Comparison of ENCODE assay signal across 17 cellular contexts in the genomic region with DNA sequence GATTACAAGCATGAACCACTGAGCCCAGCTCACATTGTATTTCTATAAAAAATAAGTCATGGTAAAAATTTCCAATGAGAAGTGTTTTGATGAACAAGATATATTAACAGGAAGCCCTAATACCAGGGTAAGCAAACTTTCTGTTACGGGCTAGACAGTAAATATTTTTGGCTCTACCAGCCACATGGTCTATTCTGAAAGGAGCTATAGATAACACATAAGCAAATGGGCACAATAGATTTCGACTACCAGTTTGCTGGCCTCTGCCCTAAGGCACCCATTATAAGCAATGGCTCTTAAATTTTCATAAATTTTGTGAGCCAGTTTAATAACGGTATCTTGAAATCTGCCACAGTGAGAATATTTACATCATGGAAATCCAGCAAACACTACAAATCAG. TPM values are rescaled to one million over a fixed set of nuclear protein-coding genes. Genes with fewer than 3 reads are reported as not detected.
A peak's percentile ranks its signal among the peaks of the same experiment; 100 is the strongest.
DNase-seq lines count a peak whose midpoint lies in the region; ATAC-seq and TF ChIP-seq lines count a peak whose summit lies in the region.
"Had no signal": no experiment of that assay in that cellular context is flagged by ENCODE, and none has a peak within 500 bp of the region (broad histone marks: within the 10 kb centered on the region; RNA-seq: fewer than 3 reads in every experiment).

No MANE protein-coding gene starts in this region.

- no peak overlapping the region for H3K27ac ChIP-seq in CD4-positive, alpha-beta memory T cell (ENCODE audit: low read depth, low read length)
- H3K27ac ChIP-seq in OCI-LY7 (ENCODE audit: low read depth, low read length, poor library complexity, severe bottlenecking) (peak overlapping the region; percentile 82), esophagus squamous epithelium (no peak overlapping the region), colonic mucosa (no peak overlapping the region)
- H3K27ac ChIP-seq: GM23248, VCaP had no signal

- no TSS peak for BruUV-seq in OCI-LY7 (replicated peaks; lab: Mats Ljungman, UMichigan)

- no peak for TF ChIP-seq POLR2A in esophagus squamous epithelium (IDR thresholded peaks at IDR 0.05)

- peaks cover 0 to 8% of the 10 kb centered on the region in 2 donors for H3K36me3 Mint-ChIP-seq in CD4-positive, alpha-beta memory T cell

- H3K4me2 ChIP-seq in OCI-LY7 (ENCODE audit: low read length): peak overlapping the region; percentile 90

- CTCF ChIA-PET in CD4-positive, alpha-beta memory T cell (lab: Charles Lee; ENCODE audit: partially characterized antibody): interaction anchor here (1.7 to 2.7 kb wide), 2 partner anchors 8 to 79 kb away, joined by 4 to 8 read pairs; a partner anchor contains a TSS
- CTCF ChIA-PET in OCI-LY7 (lab: Charles Lee; ENCODE audit: unreplicated experiment): interaction anchor here (0.5 kb wide), 1 partner anchor 69 kb away, joined by 3 read pairs; no protein-coding TSS in a partner anchor

- no peaks in the 10 kb centered on the region for H3K27me3 Mint-ChIP-seq in CD4-positive, alpha-beta memory T cell

- peaks cover 44 to 79% (median 63%) of the 10 kb centered on the region in 4 donors for H3K4me1 Mint-ChIP-seq in CD4-positive, alpha-beta memory T cell

- H3K36me3 ChIP-seq in CD4-positive, alpha-beta memory T cell (ENCODE audit: insufficient read depth, low read length): no peaks in the 10 kb centered on the region
- H3K36me3 ChIP-seq in OCI-LY7 (ENCODE audit: insufficient read depth, low read length) (peaks cover 33% of the 10 kb centered on the region), esophagus squamous epithelium (no peaks in the 10 kb centered on the region), colonic mucosa (no peaks in the 10 kb centered on the region)
- H3K36me3 ChIP-seq: gastrocnemius medialis, sigmoid colon had no signal

- no peaks in the 10 kb centered on the region for H3K9me2 ChIP-seq in OCI-LY7 (ENCODE audit: insufficient read depth, low read length)

- no peaks in the 10 kb centered on the region for H3K9me3 ChIP-seq in CD4-positive, alpha-beta memory T cell (ENCODE audit: control insufficient read depth in 1 of 2, low read length in 2 of 2)
- H3K9me3 ChIP-seq in OCI-LY7 (ENCODE audit: low read length) (peaks cover 9% of the 10 kb centered on the region; the same call in 1 of the 2 replicates), esophagus squamous epithelium (no peaks in the 10 kb centered on the region), colonic mucosa (no peaks in the 10 kb centered on the region)
- H3K9me3 ChIP-seq: gastrocnemius medialis, sigmoid colon had no signal

- H4K20me1 ChIP-seq in OCI-LY7 (ENCODE audit: insufficient read depth, low read length): peaks cover 34% of the 10 kb centered on the region; the same call in 1 of the 2 replicates

- H2AFZ ChIP-seq in OCI-LY7 (ENCODE audit: low read length): no peak overlapping the region
- H2AFZ ChIP-seq: GM23248 had no signal

- H3K4me3 Mint-ChIP-seq in CD4-positive, alpha-beta memory T cell: peak overlapping the region in 6 of 8 donors; percentile 15 to 71 (median 43)
- H3K4me3 Mint-ChIP-seq: nephron progenitor cell had no signal

- no peaks in the 10 kb centered on the region for H3K9me3 Mint-ChIP-seq in CD4-positive, alpha-beta memory T cell
- H3K9me3 Mint-ChIP-seq: nephron progenitor cell had no signal

- DNase-seq in CD4-positive, alpha-beta memory T cell: no peak
- DNase-seq in OCI-LY7 (ENCODE audit: low spot score) (peak; percentile 29), esophagus squamous epithelium (lab: John Stamatoyannopoulos, UW) (no peak), foreskin fibroblast (no peak), colonic mucosa (no peak), NCI-H2171 treated with DMSO at 0.1 percent for 48 hours (lab: John Stamatoyannopoulos, UW) (no peak)
- DNase-seq: effector memory CD4-positive, alpha-beta T cell; gastrocnemius medialis; GM23248; Kasumi-1; NCI-H2081 treated with DMSO at 0.1 percent for 48 hours; nephron progenitor cell; sigmoid colon had no signal

- intact Hi-C loops in CD4-positive, alpha-beta memory T cell (cut with micrococcal nuclease): no loop called here
- intact Hi-C loops in OCI-LY7 (cut with micrococcal nuclease; ENCODE audit: unreplicated experiment) (no loop called here), esophagus squamous epithelium (cut with DNase I) (no loop called here), colonic mucosa (cut with DNase I) (no loop called here)

- peaks cover 88% of the 10 kb centered on the region for H3K4me1 ChIP-seq in CD4-positive, alpha-beta memory T cell (ENCODE audit: insufficient read depth, low read length)
- H3K4me1 ChIP-seq in OCI-LY7 (ENCODE audit: insufficient read depth, low read length, poor library complexity, severe bottlenecking) (peaks cover 96% of the 10 kb centered on the region), esophagus squamous epithelium (peaks cover 0 to 82% (median 10%) of the 10 kb centered on the region in 3 donors), colonic mucosa (peaks cover 4% of the 10 kb centered on the region)

- TF ChIP-seq CTCF in OCI-LY7 (conservative IDR thresholded peaks at IDR 0.05; ENCODE audit: low read length): no peak
- TF ChIP-seq CTCF in esophagus squamous epithelium (IDR thresholded peaks at IDR 0.05): no peak
- TF ChIP-seq CTCF in foreskin fibroblast (IDR thresholded peaks at IDR 0.05; ENCODE audit: low read depth, low read length): no peak
- TF ChIP-seq CTCF in colonic mucosa (IDR thresholded peaks at IDR 0.05): no peak

- peak overlapping the region in 3 of 7 donors; percentile 1 to 40 (median 30) for H3K27ac Mint-ChIP-seq in CD4-positive, alpha-beta memory T cell

- peaks cover 100% of the 10 kb centered on the region for H3K79me2 ChIP-seq in OCI-LY7 (ENCODE audit: insufficient read depth, low read depth, low read length)

- POLR2A ChIA-PET in CD4-positive, alpha-beta memory T cell (lab: Charles Lee; ENCODE audit: partially characterized antibody): interaction anchor here (1.0 to 2.1 kb wide), 2 partner anchors 9 to 13 kb away, joined by 3 to 13 read pairs; a partner anchor contains a TSS
- POLR2A ChIA-PET in OCI-LY7 (lab: Charles Lee): interaction anchor here (0.6 to 6.5 kb wide), 15 partner anchors 8 to 1090 kb away, joined by 3 to 41 read pairs (median 4); a partner anchor contains a TSS

- no peaks in the 10 kb centered on the region for H3K27me3 ChIP-seq in CD4-positive, alpha-beta memory T cell (ENCODE audit: insufficient read depth, low read length)
- H3K27me3 ChIP-seq in esophagus squamous epithelium (no peaks in the 10 kb centered on the region), colonic mucosa (no peaks in the 10 kb centered on the region)
- H3K27me3 ChIP-seq: gastrocnemius medialis, sigmoid colon had no signal

- no peak overlapping the region for H3K9ac ChIP-seq in colonic mucosa (ENCODE audit: low read depth in 2 of 2, low read length in 2 of 2)
- H3K9ac ChIP-seq: GM23248 had no signal

- ATAC-seq in GM18870 (IDR thresholded peaks at IDR 0.05; ENCODE audit: unreplicated experiment) (peak; percentile 40), HG02763 (IDR thresholded peaks at IDR 0.05; ENCODE audit: unreplicated experiment) (peak; percentile 54)
- ATAC-seq: gastrocnemius medialis, SK-N-SH treated with all-trans-retinoic acid at 6 μM for 48 hours had no signal

- 66 to 85% methylated on average over 3 of the region's 3 CpGs for WGBS in esophagus squamous epithelium, 2 donors

- H3K4me3 ChIP-seq in CD4-positive, alpha-beta memory T cell (ENCODE audit: low read length in 2 of 2): no peak overlapping the region
- peak overlapping the region; percentile 57 for H3K4me3 ChIP-seq in OCI-LY7 (ENCODE audit: low read depth, low read length, poor library complexity, severe bottlenecking)
- H3K4me3 ChIP-seq in esophagus squamous epithelium: no peak overlapping the region
- H3K4me3 ChIP-seq in foreskin fibroblast (ENCODE audit: low read depth in 1 of 2, low read length in 2 of 2): no peak overlapping the region
- no peak overlapping the region for H3K4me3 ChIP-seq in colonic mucosa
- H3K4me3 ChIP-seq: GM23248, sigmoid colon had no signal

RNA-seq across cellular contexts. Expression of a gene that starts 8.1 kb away (rescaled TPM):
- 100 to 1,000 TPM; 106 to 122 TPM for total RNA-seq in CD4-positive, alpha-beta memory T cell
- polyA plus RNA-seq in CD4-positive, alpha-beta memory T cell: 10 to 100 TPM; 66.8 to 80.6 TPM
- 83.9 and 115 TPM in 2 replicates for total RNA-seq in OCI-LY7 (2014; rRNA removed; shearing (Covaris generic))
- total RNA-seq in OCI-LY7 (2022) (179 and 185 TPM in 2 replicates), esophagus squamous epithelium (100 to 1,000 TPM in 1 of 4 donors, 10 to 100 TPM in 3; 65.4 to 120 (median 78.5) TPM), colonic mucosa (100 to 1,000 TPM in 1 of 2 donors, 10 to 100 TPM in 1; 87.3 to 101 TPM)
